23 cellular contexts compared by ENCODE assay signal in the genomic region with DNA sequence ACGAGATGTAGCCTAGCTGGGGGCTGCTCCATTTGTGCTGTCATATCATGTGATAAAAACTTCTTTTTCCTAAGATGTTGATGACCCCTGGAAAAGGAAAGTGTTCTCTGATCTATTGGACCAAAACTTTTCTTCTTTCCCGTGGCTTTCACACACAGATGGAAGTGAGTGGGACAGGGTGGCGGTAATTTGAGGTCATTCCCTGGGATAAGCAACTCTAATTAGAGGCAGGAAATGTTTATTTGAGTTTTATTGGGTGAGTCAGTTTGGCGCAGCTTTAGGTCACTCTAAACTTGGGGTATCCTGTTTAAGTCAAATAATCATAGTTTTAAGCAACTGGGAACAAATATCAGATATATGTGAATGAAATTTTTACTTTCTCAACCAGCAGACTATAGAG.
DNase-seq lines count a peak whose midpoint lies in the region; ATAC-seq, FAIRE-seq and TF ChIP-seq lines count a peak whose summit lies in the region.
"Had no signal": no experiment of that assay in that cellular context is flagged by ENCODE, and none has a peak within 500 bp of the region (broad histone marks: within the 10 kb centered on the region; RNA-seq: fewer than 3 reads in every experiment).

No MANE protein-coding gene starts in this region.

- POLR2A ChIA-PET in endothelial cell of umbilical vein (lab: Charles Lee) (interaction anchor here (0.6 kb wide), 1 partner anchor 9 kb away, joined by 7 read pairs; no protein-coding TSS in a partner anchor), WTC11 (lab: Charles Lee) (no interaction called here)

- H3K36me3 ChIP-seq in endothelial cell of umbilical vein (ENCODE audit: control insufficient read depth in 2 of 2, extremely low read depth in 1 of 2, insufficient read depth in 2 of 2, low read length in 2 of 2) (no peaks in the 10 kb centered on the region), osteoblast (ENCODE audit: insufficient read depth, low read length) (no peaks in the 10 kb centered on the region)
- H3K36me3 ChIP-seq: BE2C, ovary, WERI-Rb-1 had no signal

- H3K27me3 ChIP-seq in endothelial cell of umbilical vein (ENCODE audit: control insufficient read depth in 2 of 2, insufficient read depth in 2 of 2, low read length in 2 of 2) (no peaks in the 10 kb centered on the region), osteoblast (ENCODE audit: insufficient read depth, low read length) (no peaks in the 10 kb centered on the region)
- H3K27me3 ChIP-seq: BE2C, ovary had no signal

- no TSS peak for BruUV-seq in endothelial cell of umbilical vein (replicated peaks; lab: Mats Ljungman, UMichigan)

- no peak overlapping the region for H2AFZ ChIP-seq in endothelial cell of umbilical vein (ENCODE audit: low read depth, low read length)
- peak overlapping the region; percentile 32 for H2AFZ ChIP-seq in osteoblast (ENCODE audit: low read length)

- peaks cover 17% of the 10 kb centered on the region for H3K4me1 Mint-ChIP-seq in WTC11

- H3K36me3 Mint-ChIP-seq in WTC11: no peaks in the 10 kb centered on the region
- H3K36me3 Mint-ChIP-seq: activated naive CD4-positive, alpha-beta T cell treated with anti-CD3 and anti-CD28 coated beads, Interleukin-2, amount 50 U/mL, for 72 hours had no signal

- peak; percentile 58 for TF ChIP-seq POLR2A in endothelial cell of umbilical vein (IDR thresholded peaks at IDR 0.05; ENCODE audit: low read depth, low read length)

- intact Hi-C loops in endothelial cell of umbilical vein (cut with micrococcal nuclease): no loop called here

- no peak overlapping the region for H3K27ac Mint-ChIP-seq in WTC11
- H3K27ac Mint-ChIP-seq: activated CD4-positive, alpha-beta memory T cell treated with anti-CD3 and anti-CD28 coated beads, Interleukin-2, amount 10 ng/mL, durations not matched to agents 7 days and 5 days; activated naive CD4-positive, alpha-beta T cell treated with anti-CD3 and anti-CD28 coated beads, Interleukin-2, amount 50 U/mL, for 72 hours; naive B cell; T-helper 1 cell treated with Interleukin-12 subunit alpha and Interleukin-12 subunit beta and Interleukin-4 antibody, amounts not matched to agents 30 μg/mL and 1 μg/mL, for 36 hours had no signal

- no peak for FAIRE-seq in endothelial cell of umbilical vein (lab: Jason Lieb, UNC)
- FAIRE-seq: D721Med, GM12892, small intestine had no signal

- H3K9me3 ChIP-seq in endothelial cell of umbilical vein (replicated peaks; ENCODE audit: control insufficient read depth, insufficient read depth, low read length) (no peaks in the 10 kb centered on the region), osteoblast (ENCODE audit: low read depth, low read length) (no peaks in the 10 kb centered on the region)
- H3K9me3 ChIP-seq: BE2C, ovary had no signal

- H3K4me2 ChIP-seq in endothelial cell of umbilical vein (ENCODE audit: insufficient read depth, low read length) (peak overlapping the region; percentile 91), osteoblast (ENCODE audit: insufficient read depth, low read length) (peak overlapping the region; percentile 57)

- TF ChIP-seq CTCF in HFF-Myc (IDR thresholded peaks at IDR 0.05; ENCODE audit: low read depth, low read length, missing control alignments) (no peak), endothelial cell of umbilical vein (IDR thresholded peaks at IDR 0.05; ENCODE audit: extremely low read depth in 1 of 2, insufficient read depth in 1 of 2, low read depth in 1 of 2, low read length in 2 of 2) (no peak), osteoblast (IDR thresholded peaks at IDR 0.05; ENCODE audit: extremely low read depth, low read depth, low read length) (no peak), WTC11 (IDR thresholded peaks at IDR 0.05) (no peak)

- H3K79me2 ChIP-seq in endothelial cell of umbilical vein (ENCODE audit: control insufficient read depth, insufficient read depth, low read length) (peaks cover 50% of the 10 kb centered on the region), osteoblast (ENCODE audit: insufficient read depth, low read length) (no peaks in the 10 kb centered on the region)

- H3K4me3 ChIP-seq in HFF-Myc (replicated peaks; ENCODE audit: low read depth, low read length) (no peak overlapping the region), endothelial cell of umbilical vein (replicated peaks in 1 of 3; ENCODE audit: insufficient read depth in 1 of 3, low read depth in 1 of 3, low read length in 3 of 3) (peak overlapping the region in 2 of 3 experiments; percentile 9 to 59), osteoblast (ENCODE audit: insufficient read depth, low read length) (peak overlapping the region; percentile 28)
- H3K4me3 ChIP-seq: ovary had no signal

- H3K9me1 ChIP-seq in endothelial cell of umbilical vein (replicated peaks; ENCODE audit: control insufficient read depth, extremely low read depth, insufficient read depth, low read length): no peaks in the 10 kb centered on the region

- H3K4me1 ChIP-seq in endothelial cell of umbilical vein (ENCODE audit: control insufficient read depth, extremely low read depth, insufficient read depth, low read length) (peaks cover 61% of the 10 kb centered on the region), osteoblast (ENCODE audit: insufficient read depth, low read length) (peaks cover 46% of the 10 kb centered on the region)

- H3K27ac ChIP-seq in endothelial cell of umbilical vein (ENCODE audit: insufficient read depth, low read depth, low read length) (peak overlapping the region; percentile 84), osteoblast (ENCODE audit: low read depth, low read length) (peak overlapping the region; percentile 75)
- H3K27ac ChIP-seq: ovary, WERI-Rb-1 had no signal

- ATAC-seq in GM19452 (IDR thresholded peaks at IDR 0.05; ENCODE audit: unreplicated experiment) (no peak), WTC11 (no peak), HG03565 (IDR thresholded peaks at IDR 0.05; ENCODE audit: unreplicated experiment) (no peak)
- ATAC-seq: activated naive CD4-positive, alpha-beta T cell treated with anti-CD3 and anti-CD28 coated beads, Interleukin-2, amount 50 U/mL, for 72 hours had no signal

- CTCF ChIA-PET in endothelial cell of umbilical vein (lab: Charles Lee) (interaction anchor here (1.0 to 4.3 kb wide), 2 partner anchors 9 to 13 kb away, joined by 4 to 18 read pairs; no protein-coding TSS in a partner anchor), WTC11 (lab: Charles Lee) (no interaction called here)

- DNase-seq in Daoy (ENCODE audit: low read depth) (peak; percentile 75), HFF-Myc (ENCODE audit: extremely low read depth, low read depth) (peak; percentile 50), endothelial cell of umbilical vein (ENCODE audit: low read depth, low spot score) (peak; percentile 93), osteoblast (ENCODE audit: insufficient read length, low spot score, missing footprints) (peak; percentile 79), activated gamma-delta T cell treated with Interleukin-2 at 50 U/mL for 16 hours (no peak), WTC11 (ENCODE audit: low spot score) (no peak)
- DNase-seq: activated CD4-positive, alpha-beta memory T cell treated with anti-CD3 and anti-CD28 coated beads, Interleukin-2, amount 10 ng/mL, durations not matched to agents 7 days and 5 days; activated T-cell treated with anti-CD3 and anti-CD28 coated beads, Interleukin-2, amount 50 U/mL, for 48 hours; BE2C; naive B cell; NCI-H1694; NCI-H345; ovary; small intestine; stimulated activated CD4-positive, alpha-beta T cell treated with anti-CD3 and anti-CD28 coated beads, Interleukin-4, amount 100 ng/mL, for 24 hours; substantia nigra; WERI-Rb-1 had no signal

- H3K4me3 Mint-ChIP-seq in WTC11: no peak overlapping the region
- H3K4me3 Mint-ChIP-seq: activated CD4-positive, alpha-beta memory T cell treated with anti-CD3 and anti-CD28 coated beads, Interleukin-2, amount 10 ng/mL, durations not matched to agents 7 days and 5 days; naive B cell; T-helper 1 cell treated with Interleukin-12 subunit alpha and Interleukin-12 subunit beta and Interleukin-4 antibody, amounts not matched to agents 30 μg/mL and 1 μg/mL, for 36 hours had no signal

- H3K9ac ChIP-seq in endothelial cell of umbilical vein (replicated peaks; ENCODE audit: extremely low read depth, insufficient read depth, low read length): peak overlapping the region; percentile 76

- no peaks in the 10 kb centered on the region for H4K20me1 ChIP-seq in endothelial cell of umbilical vein (replicated peaks; ENCODE audit: control insufficient read depth, extremely low read depth, insufficient read depth, low read length)
- H4K20me1 ChIP-seq in osteoblast (ENCODE audit: insufficient read depth, low read length): no peaks in the 10 kb centered on the region

- H3K27me3 Mint-ChIP-seq in WTC11 (ENCODE audit: low read depth): no peaks in the 10 kb centered on the region
- H3K27me3 Mint-ChIP-seq: activated CD4-positive, alpha-beta memory T cell treated with anti-CD3 and anti-CD28 coated beads, Interleukin-2, amount 10 ng/mL, durations not matched to agents 7 days and 5 days; naive B cell had no signal

- H3K9me3 Mint-ChIP-seq in WTC11: no peaks in the 10 kb centered on the region
- H3K9me3 Mint-ChIP-seq: activated CD4-positive, alpha-beta memory T cell treated with anti-CD3 and anti-CD28 coated beads, Interleukin-2, amount 10 ng/mL, durations not matched to agents 7 days and 5 days; activated naive CD4-positive, alpha-beta T cell treated with anti-CD3 and anti-CD28 coated beads, Interleukin-2, amount 50 U/mL, for 72 hours; naive B cell; T-helper 1 cell treated with Interleukin-12 subunit alpha and Interleukin-12 subunit beta and Interleukin-4 antibody, amounts not matched to agents 30 μg/mL and 1 μg/mL, for 36 hours had no signal

- dilution Hi-C loops in endothelial cell of umbilical vein (cut with MboI; ENCODE audit: extremely low pct_ligation_motif_present, low sequenced_read_pairs): no loop called here

TF ChIP-seq in endothelial cell of umbilical vein, 7 proteins besides CTCF, POLR2A, EP300 and RAD21 (continues in another document):
- TF ChIP-seq JUN (IDR thresholded peaks at IDR 0.05; ENCODE audit: borderline replicate concordance, insufficient read depth, insufficient read length, low read depth) (peak; percentile 61), POLR2AphosphoS5 (IDR thresholded peaks at IDR 0.05; ENCODE audit: insufficient read depth, low read depth, low read length) (peak; percentile 49), GATA2 (IDR thresholded peaks at IDR 0.05; ENCODE audit: insufficient read depth, insufficient read length, low read depth, low read length) (peak; percentile 58)

Comparison
In these comparisons a context has a peak if more than half of its experiments do, and no peak if none do; other contexts are left out.
1. DNase-seq: peak in Daoy (single experiment), HFF-Myc (single experiment), endothelial cell of umbilical vein (single experiment) and osteoblast (single experiment); none in activated gamma-delta T cell treated with Interleukin-2 at 50 U/mL for 16 hours (single experiment) and WTC11 (single experiment).